Comparison of ENCODE assay signal across 32 cellular contexts in genomic region chr13:105070452-105070851, GRCh38.
"Had no signal": no experiment of that assay in that cellular context is flagged by ENCODE, and none has a peak within 500 bp of the region (broad histone marks: within the 10 kb centered on the region; RNA-seq: fewer than 3 reads in every experiment).

No MANE protein-coding gene starts in this region.

- H3K4me3 ChIP-seq: gastrocnemius medialis, mucosa of descending colon, stomach, suprapubic skin, tibial nerve, uterus had no signal

- H3K27ac ChIP-seq: brain microvascular endothelial cell, gastrocnemius medialis, stomach, suprapubic skin, tibial nerve, uterus, WERI-Rb-1 had no signal

- H3K36me3 ChIP-seq: brain microvascular endothelial cell, gastrocnemius medialis, stomach, suprapubic skin, tibial nerve, uterus, WERI-Rb-1 had no signal

- H3K4me1 ChIP-seq: gastrocnemius medialis, stomach, suprapubic skin, uterus had no signal

- H3K9me3 ChIP-seq: gastrocnemius medialis, mucosa of descending colon, stomach, suprapubic skin, tibial nerve, uterus had no signal

- DNase-seq: activated CD4-positive, alpha-beta T cell treated with anti-CD3 and anti-CD28 coated beads, Interleukin-2, amount 10 ng/mL, durations not matched to agents 7 days and 5 days; activated CD4-positive, CD25-positive, alpha-beta regulatory T cell treated with anti-CD3 and anti-CD28 coated beads, Interleukin-2, amount 50 U/mL, for 72 hours; activated CD8-positive, alpha-beta memory T cell treated with anti-CD3 and anti-CD28 coated beads, Interleukin-2, amount 10 ng/mL, durations not matched to agents 7 days and 5 days; activated CD8-positive, alpha-beta T cell treated with anti-CD3 and anti-CD28 coated beads for 36 hours; activated gamma-delta T cell; activated naive CD4-positive, alpha-beta T cell treated with anti-CD3 and anti-CD28 coated beads, Interleukin-2, amount 50 U/mL, for 16 hours; activated naive CD8-positive, alpha-beta T cell treated with anti-CD3 and anti-CD28 coated beads, Interleukin-2, amount 50 U/mL, for 24 hours; activated T-cell treated with anti-CD3 and anti-CD28 coated beads for 4 hours; aorta; brain microvascular endothelial cell; central memory CD4-positive, alpha-beta T cell; effector memory CD8-positive, alpha-beta T cell; gastrocnemius medialis; head of caudate nucleus; hypothalamus; left cardiac atrium; mucosa of descending colon; naive B cell; occipital lobe; small intestine; stimulated activated CD4-positive, alpha-beta T cell treated with anti-CD3 and anti-CD28 coated beads, Interleukin-15, amount 100 ng/mL, for 24 hours; stomach; uterus; WERI-Rb-1 had no signal

- FAIRE-seq: endothelial cell of umbilical vein, islet of Langerhans, small intestine, TTC549 had no signal

- ATAC-seq: activated CD8-positive, alpha-beta memory T cell treated with anti-CD3 and anti-CD28 coated beads, Interleukin-2, amount 10 ng/mL, durations not matched to agents 7 days and 5 days; activated CD8-positive, alpha-beta T cell treated with anti-CD3 and anti-CD28 coated beads for 36 hours; activated naive CD8-positive, alpha-beta T cell treated with anti-CD3 and anti-CD28 coated beads, Interleukin-2, amount 50 U/mL, for 24 hours; effector memory CD8-positive, alpha-beta T cell; esophagus mucosa; gastrocnemius medialis; left cardiac atrium; mucosa of descending colon; sciatic nerve; stimulated activated memory B cell treated with anti-CD40 and anti-IgM and Interleukin-4, amounts not matched to agents 10 μg/mL and 1 μg/mL and 100 μg/mL, for 72 hours had no signal

- H3K27me3 ChIP-seq: brain microvascular endothelial cell, gastrocnemius medialis, stomach, suprapubic skin, tibial nerve, uterus had no signal
